Comparison of ENCODE assay signal across 12 cellular contexts in the genomic region with DNA sequence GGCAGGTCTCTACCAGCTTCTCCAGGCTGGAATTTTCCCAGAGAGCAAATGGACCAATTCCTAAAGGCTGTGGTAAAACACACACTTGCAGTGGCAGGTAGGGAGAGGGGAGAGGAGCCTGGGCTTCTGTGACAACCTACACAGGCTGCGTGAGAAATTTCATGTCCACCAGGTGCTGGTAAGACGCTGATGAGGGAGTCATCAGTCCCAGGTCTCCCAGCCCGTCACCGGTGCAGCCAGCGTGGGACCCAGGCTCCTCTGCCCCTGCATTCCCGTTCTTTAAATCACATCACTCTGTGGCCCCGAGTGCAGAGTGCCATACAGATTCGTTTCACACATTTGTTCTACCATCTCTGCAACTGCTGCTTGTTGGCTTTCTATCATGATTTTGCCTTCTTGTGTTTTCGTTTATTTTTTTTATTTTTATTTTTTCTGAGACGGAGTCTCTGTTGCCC.
"Had no signal": no experiment of that assay in that cellular context is flagged by ENCODE, and none has a peak within 500 bp of the region (broad histone marks: within the 10 kb centered on the region; RNA-seq: fewer than 3 reads in every experiment).

No MANE protein-coding gene starts in this region.

- H3K4me1 ChIP-seq: sigmoid colon, spleen, upper lobe of right lung had no signal

- H3K36me3 ChIP-seq: heart right ventricle, sigmoid colon, upper lobe of right lung had no signal

- H3K27ac ChIP-seq: sigmoid colon, upper lobe of right lung had no signal

- DNase-seq: activated CD4-positive, alpha-beta T cell treated with anti-CD3 and anti-CD28 coated beads, Interleukin-2, amount 10 ng/mL, durations not matched to agents 7 days and 5 days; activated CD4-positive, CD25-positive, alpha-beta regulatory T cell; activated CD8-positive, alpha-beta memory T cell treated with anti-CD3 and anti-CD28 coated beads for 24 hours; activated gamma-delta T cell treated with Interleukin-2 at 50 U/mL for 16 hours; amniotic stem cell; cortex of kidney; effector CD8-positive, alpha-beta T cell; heart right ventricle; sigmoid colon; spleen; T-helper 2 cell; upper lobe of right lung had no signal

- H3K27me3 ChIP-seq: sigmoid colon, upper lobe of right lung had no signal

- H3K4me3 ChIP-seq: heart right ventricle, sigmoid colon, spleen, upper lobe of right lung had no signal

- H3K9me3 ChIP-seq: heart right ventricle, sigmoid colon, spleen, upper lobe of right lung had no signal
